Comparison of ENCODE assay signal across 3 cellular contexts in the genomic region with DNA sequence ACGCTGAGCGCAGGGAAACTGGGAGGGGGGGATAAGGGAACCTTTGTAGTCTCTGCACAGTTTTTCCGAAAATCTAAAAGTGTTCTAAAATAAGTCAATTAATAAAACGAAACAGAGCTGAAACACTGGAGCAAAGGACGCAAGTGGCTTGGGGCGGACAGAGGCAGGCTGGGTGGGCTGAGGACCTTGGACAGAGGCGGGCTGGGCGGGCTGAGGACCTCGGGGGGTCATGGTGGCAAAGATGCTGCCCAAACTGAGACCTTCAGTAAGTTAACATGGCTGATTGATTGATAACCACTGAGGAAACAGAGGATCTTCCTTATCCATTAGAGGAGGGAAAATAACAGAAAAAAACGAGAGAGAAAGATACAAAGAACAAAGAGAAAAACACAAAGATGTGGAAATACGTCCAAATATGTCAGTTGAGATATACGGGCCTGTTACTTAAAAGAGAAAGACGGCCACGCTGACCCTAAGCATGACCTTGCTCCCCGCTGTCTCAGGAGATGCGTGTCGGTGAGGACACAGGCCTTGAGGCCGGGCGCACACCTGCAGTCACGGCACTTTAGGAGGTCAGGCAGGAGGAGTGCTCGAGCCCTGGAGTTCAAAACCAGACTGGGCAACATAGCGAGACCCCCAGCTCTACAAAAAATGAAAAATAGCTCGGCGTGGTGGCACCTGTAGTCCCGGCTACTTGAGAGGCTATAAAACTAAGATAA.
TF ChIP-seq lines count a peak whose summit lies in the region.

No MANE protein-coding gene starts in this region.

TF ChIP-seq in SK-N-SH, 30 proteins besides CTCF, POLR2A, EP300 and RAD21:
- TF ChIP-seq, protein P1, sequence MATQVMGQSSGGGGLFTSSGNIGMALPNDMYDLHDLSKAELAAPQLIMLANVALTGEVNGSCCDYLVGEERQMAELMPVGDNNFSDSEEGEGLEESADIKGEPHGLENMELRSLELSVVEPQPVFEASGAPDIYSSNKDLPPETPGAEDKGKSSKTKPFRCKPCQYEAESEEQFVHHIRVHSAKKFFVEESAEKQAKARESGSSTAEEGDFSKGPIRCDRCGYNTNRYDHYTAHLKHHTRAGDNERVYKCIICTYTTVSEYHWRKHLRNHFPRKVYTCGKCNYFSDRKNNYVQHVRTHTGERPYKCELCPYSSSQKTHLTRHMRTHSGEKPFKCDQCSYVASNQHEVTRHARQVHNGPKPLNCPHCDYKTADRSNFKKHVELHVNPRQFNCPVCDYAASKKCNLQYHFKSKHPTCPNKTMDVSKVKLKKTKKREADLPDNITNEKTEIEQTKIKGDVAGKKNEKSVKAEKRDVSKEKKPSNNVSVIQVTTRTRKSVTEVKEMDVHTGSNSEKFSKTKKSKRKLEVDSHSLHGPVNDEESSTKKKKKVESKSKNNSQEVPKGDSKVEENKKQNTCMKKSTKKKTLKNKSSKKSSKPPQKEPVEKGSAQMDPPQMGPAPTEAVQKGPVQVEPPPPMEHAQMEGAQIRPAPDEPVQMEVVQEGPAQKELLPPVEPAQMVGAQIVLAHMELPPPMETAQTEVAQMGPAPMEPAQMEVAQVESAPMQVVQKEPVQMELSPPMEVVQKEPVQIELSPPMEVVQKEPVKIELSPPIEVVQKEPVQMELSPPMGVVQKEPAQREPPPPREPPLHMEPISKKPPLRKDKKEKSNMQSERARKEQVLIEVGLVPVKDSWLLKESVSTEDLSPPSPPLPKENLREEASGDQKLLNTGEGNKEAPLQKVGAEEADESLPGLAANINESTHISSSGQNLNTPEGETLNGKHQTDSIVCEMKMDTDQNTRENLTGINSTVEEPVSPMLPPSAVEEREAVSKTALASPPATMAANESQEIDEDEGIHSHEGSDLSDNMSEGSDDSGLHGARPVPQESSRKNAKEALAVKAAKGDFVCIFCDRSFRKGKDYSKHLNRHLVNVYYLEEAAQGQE (IDR thresholded peaks at IDR 0.05; ENCODE audit: low read depth, low read length), result 0 out of 2 replicates have a peak, but pooled peaks have one; percentile 34
- no peak for TF ChIP-seq FOXJ3 (CRISPR knock-in tag; IDR thresholded peaks at IDR 0.05)

TF ChIP-seq in SK-N-SH treated with all-trans-retinoic acid at 6 μM for 48 hours, 23 proteins besides CTCF, POLR2A, EP300 and RAD21 (continued from another document):
- TF ChIP-seq, protein P2, sequence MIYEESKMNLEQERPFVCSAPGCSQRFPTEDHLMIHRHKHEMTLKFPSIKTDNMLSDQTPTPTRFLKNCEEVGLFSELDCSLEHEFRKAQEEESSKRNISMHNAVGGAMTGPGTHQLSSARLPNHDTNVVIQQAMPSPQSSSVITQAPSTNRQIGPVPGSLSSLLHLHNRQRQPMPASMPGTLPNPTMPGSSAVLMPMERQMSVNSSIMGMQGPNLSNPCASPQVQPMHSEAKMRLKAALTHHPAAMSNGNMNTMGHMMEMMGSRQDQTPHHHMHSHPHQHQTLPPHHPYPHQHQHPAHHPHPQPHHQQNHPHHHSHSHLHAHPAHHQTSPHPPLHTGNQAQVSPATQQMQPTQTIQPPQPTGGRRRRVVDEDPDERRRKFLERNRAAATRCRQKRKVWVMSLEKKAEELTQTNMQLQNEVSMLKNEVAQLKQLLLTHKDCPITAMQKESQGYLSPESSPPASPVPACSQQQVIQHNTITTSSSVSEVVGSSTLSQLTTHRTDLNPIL (CRISPR knock-in tag; IDR thresholded peaks at IDR 0.05; ENCODE audit: low read depth), result no peak
- TF ChIP-seq GLIS3 (CRISPR knock-in tag; IDR thresholded peaks at IDR 0.05), result no peak
- no peak for TF ChIP-seq ZNF8 (CRISPR knock-in tag; IDR thresholded peaks at IDR 0.05)
- no peak for TF ChIP-seq SNAI2 (CRISPR knock-in tag; IDR thresholded peaks at IDR 0.05)
- TF ChIP-seq ZFP30 (CRISPR knock-in tag; IDR thresholded peaks at IDR 0.05), result no peak
- TF ChIP-seq OSR1 (CRISPR knock-in tag; IDR thresholded peaks at IDR 0.05), result no peak
- TF ChIP-seq, protein P3, sequence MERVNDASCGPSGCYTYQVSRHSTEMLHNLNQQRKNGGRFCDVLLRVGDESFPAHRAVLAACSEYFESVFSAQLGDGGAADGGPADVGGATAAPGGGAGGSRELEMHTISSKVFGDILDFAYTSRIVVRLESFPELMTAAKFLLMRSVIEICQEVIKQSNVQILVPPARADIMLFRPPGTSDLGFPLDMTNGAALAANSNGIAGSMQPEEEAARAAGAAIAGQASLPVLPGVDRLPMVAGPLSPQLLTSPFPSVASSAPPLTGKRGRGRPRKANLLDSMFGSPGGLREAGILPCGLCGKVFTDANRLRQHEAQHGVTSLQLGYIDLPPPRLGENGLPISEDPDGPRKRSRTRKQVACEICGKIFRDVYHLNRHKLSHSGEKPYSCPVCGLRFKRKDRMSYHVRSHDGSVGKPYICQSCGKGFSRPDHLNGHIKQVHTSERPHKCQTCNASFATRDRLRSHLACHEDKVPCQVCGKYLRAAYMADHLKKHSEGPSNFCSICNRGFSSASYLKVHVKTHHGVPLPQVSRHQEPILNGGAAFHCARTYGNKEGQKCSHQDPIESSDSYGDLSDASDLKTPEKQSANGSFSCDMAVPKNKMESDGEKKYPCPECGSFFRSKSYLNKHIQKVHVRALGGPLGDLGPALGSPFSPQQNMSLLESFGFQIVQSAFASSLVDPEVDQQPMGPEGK (CRISPR knock-in tag; IDR thresholded peaks at IDR 0.05; ENCODE audit: borderline replicate concordance), result no peak
- no peak for TF ChIP-seq PPARA (CRISPR knock-in tag; IDR thresholded peaks at IDR 0.05; ENCODE audit: borderline replicate concordance)
- no peak for TF ChIP-seq ZC3H10 (CRISPR knock-in tag; IDR thresholded peaks at IDR 0.05)
- TF ChIP-seq BACH2 (CRISPR knock-in tag; IDR thresholded peaks at IDR 0.05; ENCODE audit: borderline replicate concordance), result no peak
- TF ChIP-seq CSDC2 (CRISPR knock-in tag; IDR thresholded peaks at IDR 0.05), result no peak
- TF ChIP-seq ESRRG (CRISPR knock-in tag; IDR thresholded peaks at IDR 0.05), result no peak
- TF ChIP-seq, protein P4, sequence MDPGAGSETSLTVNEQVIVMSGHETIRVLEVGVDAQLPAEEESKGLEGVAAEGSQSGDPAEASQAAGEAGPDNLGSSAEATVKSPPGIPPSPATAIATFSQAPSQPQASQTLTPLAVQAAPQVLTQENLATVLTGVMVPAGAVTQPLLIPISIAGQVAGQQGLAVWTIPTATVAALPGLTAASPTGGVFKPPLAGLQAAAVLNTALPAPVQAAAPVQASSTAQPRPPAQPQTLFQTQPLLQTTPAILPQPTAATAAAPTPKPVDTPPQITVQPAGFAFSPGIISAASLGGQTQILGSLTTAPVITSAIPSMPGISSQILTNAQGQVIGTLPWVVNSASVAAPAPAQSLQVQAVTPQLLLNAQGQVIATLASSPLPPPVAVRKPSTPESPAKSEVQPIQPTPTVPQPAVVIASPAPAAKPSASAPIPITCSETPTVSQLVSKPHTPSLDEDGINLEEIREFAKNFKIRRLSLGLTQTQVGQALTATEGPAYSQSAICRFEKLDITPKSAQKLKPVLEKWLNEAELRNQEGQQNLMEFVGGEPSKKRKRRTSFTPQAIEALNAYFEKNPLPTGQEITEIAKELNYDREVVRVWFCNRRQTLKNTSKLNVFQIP (CRISPR knock-in tag; IDR thresholded peaks at IDR 0.05; ENCODE audit: borderline replicate concordance, low read depth), result no peak
- TF ChIP-seq, protein P5, sequence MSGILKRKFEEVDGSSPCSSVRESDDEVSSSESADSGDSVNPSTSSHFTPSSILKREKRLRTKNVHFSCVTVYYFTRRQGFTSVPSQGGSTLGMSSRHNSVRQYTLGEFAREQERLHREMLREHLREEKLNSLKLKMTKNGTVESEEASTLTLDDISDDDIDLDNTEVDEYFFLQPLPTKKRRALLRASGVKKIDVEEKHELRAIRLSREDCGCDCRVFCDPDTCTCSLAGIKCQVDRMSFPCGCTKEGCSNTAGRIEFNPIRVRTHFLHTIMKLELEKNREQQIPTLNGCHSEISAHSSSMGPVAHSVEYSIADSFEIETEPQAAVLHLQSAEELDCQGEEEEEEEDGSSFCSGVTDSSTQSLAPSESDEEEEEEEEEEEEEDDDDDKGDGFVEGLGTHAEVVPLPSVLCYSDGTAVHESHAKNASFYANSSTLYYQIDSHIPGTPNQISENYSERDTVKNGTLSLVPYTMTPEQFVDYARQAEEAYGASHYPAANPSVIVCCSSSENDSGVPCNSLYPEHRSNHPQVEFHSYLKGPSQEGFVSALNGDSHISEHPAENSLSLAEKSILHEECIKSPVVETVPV (CRISPR knock-in tag; IDR thresholded peaks at IDR 0.05), result no peak
- TF ChIP-seq RARB (CRISPR knock-in tag; IDR thresholded peaks at IDR 0.05), result no peak
TF ChIP-seq in SK-N-SH treated with all-trans-retinoic acid at 6 μM for 48 hours: peak in this region for 0.

TF ChIP-seq in HEK293, 187 proteins besides CTCF, POLR2A, EP300 and RAD21:
- TF ChIP-seq, protein P1 (tag by site-specific recombination; IDR thresholded peaks at IDR 0.05), result peak; percentile 81
- TF ChIP-seq SP3 (tag by site-specific recombination; IDR thresholded peaks at IDR 0.05), result no peak
